In the genomic region with DNA sequence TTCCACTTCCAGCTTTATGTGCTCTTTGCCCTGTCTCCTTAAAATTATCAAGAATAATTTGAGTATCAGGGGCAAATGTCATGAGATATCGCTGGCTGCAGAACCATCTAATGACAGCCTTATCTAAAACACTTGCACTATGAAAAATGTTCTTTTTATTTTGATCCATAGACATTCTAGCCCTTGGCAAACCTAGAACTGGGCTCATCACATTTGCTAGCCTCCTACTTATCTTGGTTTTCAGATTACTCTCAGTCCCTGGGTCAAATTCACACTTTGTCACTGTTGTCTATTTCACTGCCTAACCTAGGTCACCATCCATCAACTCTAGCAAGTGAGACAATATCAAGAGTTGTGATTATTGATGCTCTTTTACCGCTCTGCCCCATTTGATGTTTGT, we compare ENCODE assay signal across 1 cellular context.
A peak's percentile ranks its signal among the peaks of the same experiment; 100 is the strongest.
TF ChIP-seq lines count a peak whose summit lies in the region.

No MANE protein-coding gene starts in this region.

TF ChIP-seq in K562, 482 proteins besides CTCF, POLR2A, EP300 and RAD21 (continued from another document):
- TF ChIP-seq, protein P1, sequence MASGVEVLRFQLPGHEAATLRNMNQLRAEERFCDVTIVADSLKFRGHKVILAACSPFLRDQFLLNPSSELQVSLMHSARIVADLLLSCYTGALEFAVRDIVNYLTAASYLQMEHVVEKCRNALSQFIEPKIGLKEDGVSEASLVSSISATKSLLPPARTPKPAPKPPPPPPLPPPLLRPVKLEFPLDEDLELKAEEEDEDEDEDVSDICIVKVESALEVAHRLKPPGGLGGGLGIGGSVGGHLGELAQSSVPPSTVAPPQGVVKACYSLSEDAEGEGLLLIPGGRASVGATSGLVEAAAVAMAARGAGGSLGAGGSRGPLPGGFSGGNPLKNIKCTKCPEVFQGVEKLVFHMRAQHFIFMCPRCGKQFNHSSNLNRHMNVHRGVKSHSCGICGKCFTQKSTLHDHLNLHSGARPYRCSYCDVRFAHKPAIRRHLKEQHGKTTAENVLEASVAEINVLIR (CRISPR knock-in tag; IDR thresholded peaks at IDR 0.05) = no peak
- TF ChIP-seq, protein P2, sequence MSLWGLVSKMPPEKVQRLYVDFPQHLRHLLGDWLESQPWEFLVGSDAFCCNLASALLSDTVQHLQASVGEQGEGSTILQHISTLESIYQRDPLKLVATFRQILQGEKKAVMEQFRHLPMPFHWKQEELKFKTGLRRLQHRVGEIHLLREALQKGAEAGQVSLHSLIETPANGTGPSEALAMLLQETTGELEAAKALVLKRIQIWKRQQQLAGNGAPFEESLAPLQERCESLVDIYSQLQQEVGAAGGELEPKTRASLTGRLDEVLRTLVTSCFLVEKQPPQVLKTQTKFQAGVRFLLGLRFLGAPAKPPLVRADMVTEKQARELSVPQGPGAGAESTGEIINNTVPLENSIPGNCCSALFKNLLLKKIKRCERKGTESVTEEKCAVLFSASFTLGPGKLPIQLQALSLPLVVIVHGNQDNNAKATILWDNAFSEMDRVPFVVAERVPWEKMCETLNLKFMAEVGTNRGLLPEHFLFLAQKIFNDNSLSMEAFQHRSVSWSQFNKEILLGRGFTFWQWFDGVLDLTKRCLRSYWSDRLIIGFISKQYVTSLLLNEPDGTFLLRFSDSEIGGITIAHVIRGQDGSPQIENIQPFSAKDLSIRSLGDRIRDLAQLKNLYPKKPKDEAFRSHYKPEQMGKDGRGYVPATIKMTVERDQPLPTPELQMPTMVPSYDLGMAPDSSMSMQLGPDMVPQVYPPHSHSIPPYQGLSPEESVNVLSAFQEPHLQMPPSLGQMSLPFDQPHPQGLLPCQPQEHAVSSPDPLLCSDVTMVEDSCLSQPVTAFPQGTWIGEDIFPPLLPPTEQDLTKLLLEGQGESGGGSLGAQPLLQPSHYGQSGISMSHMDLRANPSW (CRISPR knock-in tag; IDR thresholded peaks at IDR 0.05) = no peak
- TF ChIP-seq, protein P3, sequence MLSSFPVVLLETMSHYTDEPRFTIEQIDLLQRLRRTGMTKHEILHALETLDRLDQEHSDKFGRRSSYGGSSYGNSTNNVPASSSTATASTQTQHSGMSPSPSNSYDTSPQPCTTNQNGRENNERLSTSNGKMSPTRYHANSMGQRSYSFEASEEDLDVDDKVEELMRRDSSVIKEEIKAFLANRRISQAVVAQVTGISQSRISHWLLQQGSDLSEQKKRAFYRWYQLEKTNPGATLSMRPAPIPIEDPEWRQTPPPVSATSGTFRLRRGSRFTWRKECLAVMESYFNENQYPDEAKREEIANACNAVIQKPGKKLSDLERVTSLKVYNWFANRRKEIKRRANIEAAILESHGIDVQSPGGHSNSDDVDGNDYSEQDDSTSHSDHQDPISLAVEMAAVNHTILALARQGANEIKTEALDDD (IDR thresholded peaks at IDR 0.05) = 0 out of 2 replicates have a peak, but pooled peaks have one; percentile 35
- TF ChIP-seq MEIS2 (IDR thresholded peaks at IDR 0.05; ENCODE audit: partially characterized antibody) = peak; percentile 26
- TF ChIP-seq, protein P4, sequence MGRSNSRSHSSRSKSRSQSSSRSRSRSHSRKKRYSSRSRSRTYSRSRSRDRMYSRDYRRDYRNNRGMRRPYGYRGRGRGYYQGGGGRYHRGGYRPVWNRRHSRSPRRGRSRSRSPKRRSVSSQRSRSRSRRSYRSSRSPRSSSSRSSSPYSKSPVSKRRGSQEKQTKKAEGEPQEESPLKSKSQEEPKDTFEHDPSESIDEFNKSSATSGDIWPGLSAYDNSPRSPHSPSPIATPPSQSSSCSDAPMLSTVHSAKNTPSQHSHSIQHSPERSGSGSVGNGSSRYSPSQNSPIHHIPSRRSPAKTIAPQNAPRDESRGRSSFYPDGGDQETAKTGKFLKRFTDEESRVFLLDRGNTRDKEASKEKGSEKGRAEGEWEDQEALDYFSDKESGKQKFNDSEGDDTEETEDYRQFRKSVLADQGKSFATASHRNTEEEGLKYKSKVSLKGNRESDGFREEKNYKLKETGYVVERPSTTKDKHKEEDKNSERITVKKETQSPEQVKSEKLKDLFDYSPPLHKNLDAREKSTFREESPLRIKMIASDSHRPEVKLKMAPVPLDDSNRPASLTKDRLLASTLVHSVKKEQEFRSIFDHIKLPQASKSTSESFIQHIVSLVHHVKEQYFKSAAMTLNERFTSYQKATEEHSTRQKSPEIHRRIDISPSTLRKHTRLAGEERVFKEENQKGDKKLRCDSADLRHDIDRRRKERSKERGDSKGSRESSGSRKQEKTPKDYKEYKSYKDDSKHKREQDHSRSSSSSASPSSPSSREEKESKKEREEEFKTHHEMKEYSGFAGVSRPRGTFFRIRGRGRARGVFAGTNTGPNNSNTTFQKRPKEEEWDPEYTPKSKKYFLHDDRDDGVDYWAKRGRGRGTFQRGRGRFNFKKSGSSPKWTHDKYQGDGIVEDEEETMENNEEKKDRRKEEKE (IDR thresholded peaks at IDR 0.05; ENCODE audit: borderline replicate concordance in 1 of 2, control insufficient read depth in 1 of 2, low read depth in 2 of 2, low read length in 1 of 2) = no peak
- no peak for TF ChIP-seq HDAC3 (IDR thresholded peaks at IDR 0.05; ENCODE audit: borderline replicate concordance, partially characterized antibody)
TF ChIP-seq in K562: peak in this region for 2.
